In genomic region chr10:110556993-110557601, GRCh38 we compare ENCODE assay signal across 8 cellular contexts. TPM values are rescaled to one million over a fixed set of nuclear protein-coding genes. Genes with fewer than 3 reads are reported as not detected.
DNase-seq lines count a peak whose midpoint lies in the region; ATAC-seq, FAIRE-seq and TF ChIP-seq lines count a peak whose summit lies in the region.

No MANE protein-coding gene starts in this region.

- H3K36me3 ChIP-seq in HEK293 (ENCODE audit: control insufficient read depth in 2 of 2, insufficient read depth in 1 of 2, low read length in 2 of 2) (no peaks in the 10 kb centered on the region), pancreas (no peaks in the 10 kb centered on the region)

- intact Hi-C loops in pancreas (cut with DNase I): loop anchor here in 1 of 3 donors (10.0 kb wide), 1 partner anchor 422 kb away; no protein-coding TSS in a partner anchor

- CTCF ChIA-PET in HEK293 (lab: Yijun Ruan, JAX): interaction anchor here (0.7 to 0.9 kb wide), 2 partner anchors 223 to 245 kb away, joined by 3 read pairs; no protein-coding TSS in a partner anchor

- DNase-seq in NOMO-1 treated with DMSO at 0.1 percent for 48 hours (lab: John Stamatoyannopoulos, UW; ENCODE audit: unreplicated experiment) (peak; percentile 54), activated T-cell treated with anti-CD3 and anti-CD28 coated beads for 24 hours (ENCODE audit: low read depth) (peak; percentile 65), fibroblast of gingiva (ENCODE audit: low read depth) (peak; percentile 52), pancreas (peak in 2 of 6 donors; percentile 33 to 43), DMS153 treated with DMSO at 0.1 percent for 48 hours (lab: John Stamatoyannopoulos, UW; ENCODE audit: unreplicated experiment) (no peak), NCI-H2107 (lab: John Stamatoyannopoulos, UW) (no peak)

- H3K9me3 ChIP-seq in HEK293 (ENCODE audit: control insufficient read depth, insufficient read depth, low read depth, low read length) (no peaks in the 10 kb centered on the region), pancreas (no peaks in the 10 kb centered on the region)

- TF ChIP-seq CTCF in HEK293 (tag by site-specific recombination; IDR thresholded peaks at IDR 0.05) (peak; percentile 52; the same call in 1 of the 2 replicates), pancreas (IDR thresholded peaks at IDR 0.05) (peak; percentile 15 to 68 (median 24))

- FAIRE-seq in G401.6 (lab: Jason Lieb, UNC): peak; percentile 11
- FAIRE-seq in pancreas (lab: Jason Lieb, UNC): no peak

- H3K27me3 ChIP-seq in pancreas: peaks cover 0 to 3% (median 0%) of the 10 kb centered on the region in 4 donors

- WGBS in pancreas, 2 donors: 54 to 62% methylated on average over 9 of the region's 9 CpGs

- H3K4me3 ChIP-seq in HEK293 (ENCODE audit: low read depth, low read length) (no peak overlapping the region), pancreas (no peak overlapping the region)

- POLR2A ChIA-PET in HEK293 (lab: Yijun Ruan, JAX): no interaction called here

- ATAC-seq in pancreas: peak in 3 of 4 donors; percentile 44 to 81 (median 76)

- H3K27ac ChIP-seq in HEK293 (ENCODE audit: extremely low read depth, low read depth, low read length) (no peak overlapping the region), pancreas (no peak overlapping the region)

- H3K4me1 ChIP-seq in HEK293 (ENCODE audit: control insufficient read depth, insufficient read depth, low read length) (no peaks in the 10 kb centered on the region), pancreas (no peaks in the 10 kb centered on the region)

TF ChIP-seq in HEK293, 187 proteins besides CTCF, POLR2A, EP300 and RAD21:
- TF ChIP-seq ZNF585B (tag by site-specific recombination; IDR thresholded peaks at IDR 0.05) (0 out of 2 replicates have a peak, but pooled peaks have one; percentile 14), ZBTB7A (tag by site-specific recombination; IDR thresholded peaks at IDR 0.05; ENCODE audit: low read depth) (no peak), ZNF10 (tag by site-specific recombination; IDR thresholded peaks at IDR 0.05) (peak; percentile 50; the same call in 1 of the 2 replicates), ZNF660 (tag by site-specific recombination; IDR thresholded peaks at IDR 0.05) (0 out of 2 replicates have a peak, but pooled peaks have one; percentile 29), ZNF830 (tag by site-specific recombination; IDR thresholded peaks at IDR 0.05; ENCODE audit: low read depth) (no peak), PRDM6 (tag by site-specific recombination; IDR thresholded peaks at IDR 0.05) (no peak), ZNF529 (tag by site-specific recombination; IDR thresholded peaks at IDR 0.05; ENCODE audit: insufficient replicate concordance) (no peak)

RNA-seq across cellular contexts. Expression of gene SMC3, which starts 10.4 kb away (rescaled TPM):
- 10 to 100 TPM; 14.2 to 22.7 (median 17.7) TPM for total RNA-seq in pancreas
- 10 to 100 TPM in 1 of 2 donors, 1 to 10 TPM in 1; 7.7 to 22.2 TPM for polyA plus RNA-seq in pancreas

RNA-seq across cellular contexts. Expression of gene DUSP5, which starts 59.4 kb away (rescaled TPM):
- total RNA-seq in pancreas: 10 to 100 TPM in 1 of 6 donors, 1 to 10 TPM in 5; 2.7 to 11.8 (median 3.8) TPM
- 10 to 100 TPM in 1 of 2 donors, 1 to 10 TPM in 1; 7.2 to 12.8 TPM for polyA plus RNA-seq in pancreas

Comparison
In these comparisons a context has a peak if more than half of its experiments do, and no peak if none do; other contexts are left out.
1. DNase-seq: peak in NOMO-1 treated with DMSO at 0.1 percent for 48 hours (single experiment), activated T-cell treated with anti-CD3 and anti-CD28 coated beads for 24 hours (single experiment) and fibroblast of gingiva (single experiment); none in DMS153 treated with DMSO at 0.1 percent for 48 hours (single experiment) and NCI-H2107 (single experiment).